Comparison of ENCODE assay signal across 10 cellular contexts in the genomic region with DNA sequence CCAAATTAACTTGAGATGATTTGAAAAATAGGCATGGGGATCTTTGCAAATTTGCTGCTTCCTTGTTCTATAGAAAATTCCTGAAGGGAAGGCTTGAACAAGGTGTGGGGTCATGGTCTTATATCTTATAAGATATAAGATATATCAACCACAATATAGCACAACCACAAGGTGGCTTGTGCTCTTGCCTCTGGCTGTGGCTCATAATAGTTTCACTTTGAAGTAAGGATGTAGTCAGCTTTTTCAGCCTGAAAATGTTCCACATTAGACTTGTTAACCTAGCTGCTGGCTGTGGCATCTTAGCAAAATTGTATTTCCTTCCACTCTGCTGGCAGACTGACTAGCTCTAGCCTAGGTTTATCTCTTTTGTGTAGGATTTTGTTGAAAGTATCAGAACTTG.
A peak's percentile ranks its signal among the peaks of the same experiment; 100 is the strongest.
DNase-seq lines count a peak whose midpoint lies in the region; ATAC-seq, FAIRE-seq and TF ChIP-seq lines count a peak whose summit lies in the region.
"Had no signal": no experiment of that assay in that cellular context is flagged by ENCODE, and none has a peak within 500 bp of the region (broad histone marks: within the 10 kb centered on the region; RNA-seq: fewer than 3 reads in every experiment).

No MANE protein-coding gene starts in this region.

- no peak overlapping the region for H3K9ac ChIP-seq in endodermal cell (ENCODE audit: extremely low read depth, low read length, poor library complexity, severe bottlenecking)

- no peak overlapping the region for H3K27ac Mint-ChIP-seq in activated T-cell treated with anti-CD3 and anti-CD28 coated beads, Interleukin-2, amount 50 U/mL, for 72 hours
- no peak overlapping the region for H3K27ac Mint-ChIP-seq in endodermal cell

- peak; percentile 66 to 68 for ATAC-seq in activated T-cell treated with anti-CD3 and anti-CD28 coated beads, Interleukin-2, amount 50 U/mL, for 72 hours (replicated peaks in 1 of 2)
- ATAC-seq in stimulated activated naive CD8-positive, alpha-beta T cell treated with anti-CD3 and anti-CD28 coated beads, Interleukin-15, Interleukin-2, amounts not matched to agents 100 U/mL and 50 U/mL, for 24 hours = peak; percentile 79
- no peak for ATAC-seq in HG02885 (IDR thresholded peaks at IDR 0.05; ENCODE audit: poor library complexity, unreplicated experiment)

- no peak for FAIRE-seq in H54 (lab: Jason Lieb, UNC)

- H3K27me3 Mint-ChIP-seq in activated T-cell treated with anti-CD3 and anti-CD28 coated beads, Interleukin-2, amount 50 U/mL, for 72 hours (ENCODE audit: low read depth) = peaks cover 15% of the 10 kb centered on the region
- no peaks in the 10 kb centered on the region for H3K27me3 Mint-ChIP-seq in endodermal cell (ENCODE audit: insufficient read depth)
- H3K27me3 Mint-ChIP-seq: CD8-positive, alpha-beta memory T cell had no signal

- DNase-seq in activated T-cell treated with anti-CD3 and anti-CD28 coated beads, Interleukin-2, amount 50 U/mL, for 72 hours = peak; percentile 15 to 23
- no peak for DNase-seq in activated T-cell treated with anti-CD3 and anti-CD28 coated beads, Interleukin-2, amount 50 U/mL, for 48 hours
- DNase-seq in RPMI8226 (peak; percentile 60), endodermal cell (no peak), H54 (ENCODE audit: insufficient read length, low spot score) (no peak)
- DNase-seq in stimulated activated naive CD8-positive, alpha-beta T cell treated with anti-CD3 and anti-CD28 coated beads, Interleukin-15, Interleukin-2, amounts not matched to agents 100 U/mL and 50 U/mL, for 24 hours = no peak
- no peak for DNase-seq in stimulated activated CD8-positive, alpha-beta memory T cell treated with anti-CD3 and anti-CD28 coated beads, Interleukin-4, amount 100 ng/mL, for 48 hours
- DNase-seq: T1000 had no signal

- no peaks in the 10 kb centered on the region for H3K36me3 Mint-ChIP-seq in activated T-cell treated with anti-CD3 and anti-CD28 coated beads, Interleukin-2, amount 50 U/mL, for 72 hours (ENCODE audit: insufficient read depth in 2 of 2)
- H3K36me3 Mint-ChIP-seq in endodermal cell (ENCODE audit: low read depth) = no peaks in the 10 kb centered on the region
- H3K36me3 Mint-ChIP-seq: CD8-positive, alpha-beta memory T cell had no signal

- TF ChIP-seq POLR2A in H54 (IDR thresholded peaks at IDR 0.05; ENCODE audit: low read depth, low read length) = no peak

- no peaks in the 10 kb centered on the region for H3K4me1 ChIP-seq in endodermal cell (ENCODE audit: control insufficient read depth, insufficient read depth, low read length)

- H3K4me3 ChIP-seq in endodermal cell (ENCODE audit: low read length) = no peak overlapping the region

- no peaks in the 10 kb centered on the region for H3K36me3 ChIP-seq in endodermal cell (ENCODE audit: control insufficient read depth, insufficient read depth, low read length)

- TF ChIP-seq CTCF in endodermal cell (conservative IDR thresholded peaks at IDR 0.05) = peak; percentile 50

- H3K4me1 Mint-ChIP-seq in activated T-cell treated with anti-CD3 and anti-CD28 coated beads, Interleukin-2, amount 50 U/mL, for 72 hours (ENCODE audit: low read depth) = peaks cover 43% of the 10 kb centered on the region
- no peaks in the 10 kb centered on the region for H3K4me1 Mint-ChIP-seq in endodermal cell

- H3K9me3 Mint-ChIP-seq in activated T-cell treated with anti-CD3 and anti-CD28 coated beads, Interleukin-2, amount 50 U/mL, for 72 hours = peaks cover 0 to 2% of the 10 kb centered on the region in 2 donors
- no peaks in the 10 kb centered on the region for H3K9me3 Mint-ChIP-seq in endodermal cell

- no peak overlapping the region for H3K27ac ChIP-seq in endodermal cell (ENCODE audit: low read depth, low read length)

- H3K27me3 ChIP-seq in endodermal cell (ENCODE audit: control insufficient read depth, insufficient read depth, low read length, poor library complexity, severe bottlenecking) = no peaks in the 10 kb centered on the region

- H3K9me3 ChIP-seq in endodermal cell (ENCODE audit: control insufficient read depth, low read length) = no peaks in the 10 kb centered on the region

- no peak overlapping the region for H3K4me3 Mint-ChIP-seq in activated T-cell treated with anti-CD3 and anti-CD28 coated beads, Interleukin-2, amount 50 U/mL, for 72 hours
- no peak overlapping the region for H3K4me3 Mint-ChIP-seq in endodermal cell
- H3K4me3 Mint-ChIP-seq: CD8-positive, alpha-beta memory T cell had no signal

Comparison
In these comparisons a context has a peak if more than half of its experiments do, and no peak if none do; other contexts are left out.
1. DNase-seq: peak in activated T-cell treated with anti-CD3 and anti-CD28 coated beads, Interleukin-2, amount 50 U/mL, for 72 hours (2 of 2) and RPMI8226 (single experiment); none in activated T-cell treated with anti-CD3 and anti-CD28 coated beads, Interleukin-2, amount 50 U/mL, for 48 hours (0 of 2), endodermal cell (single experiment), stimulated activated naive CD8-positive, alpha-beta T cell treated with anti-CD3 and anti-CD28 coated beads, Interleukin-15, Interleukin-2, amounts not matched to agents 100 U/mL and 50 U/mL, for 24 hours (single experiment), stimulated activated CD8-positive, alpha-beta memory T cell treated with anti-CD3 and anti-CD28 coated beads, Interleukin-4, amount 100 ng/mL, for 48 hours (single experiment) and H54 (single experiment).